13 cellular contexts compared by ENCODE assay signal in the genomic region with DNA sequence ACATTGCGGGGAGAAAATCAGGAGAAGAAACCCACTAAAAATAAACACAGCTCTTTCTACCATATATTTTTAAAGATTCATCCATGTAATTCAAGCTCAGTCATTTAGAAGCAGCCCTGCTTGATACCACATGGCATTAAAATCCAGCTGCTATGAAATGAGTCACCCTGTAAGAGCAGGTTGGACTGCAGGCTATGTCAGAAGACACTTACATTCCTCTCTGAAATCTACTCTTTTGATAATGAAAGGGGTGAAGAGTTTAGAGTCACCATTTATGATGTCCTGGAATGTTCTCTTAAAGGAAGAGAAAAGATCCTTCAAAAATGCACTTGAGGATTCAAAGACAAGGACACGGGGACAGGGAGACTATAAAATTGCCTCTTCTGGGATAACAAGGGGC.
DNase-seq lines count a peak whose midpoint lies in the region; ATAC-seq, FAIRE-seq and TF ChIP-seq lines count a peak whose summit lies in the region.
"Had no signal": no experiment of that assay in that cellular context is flagged by ENCODE, and none has a peak within 500 bp of the region (broad histone marks: within the 10 kb centered on the region; RNA-seq: fewer than 3 reads in every experiment).

No MANE protein-coding gene starts in this region.

- H3K27me3 Mint-ChIP-seq in activated T-helper 2 cell treated with anti-CD3 and anti-CD28 coated beads, Interferon-gamma antibody, Interleukin-2, Interleukin-4, amounts not matched to agents 10 μg/mL and 5 μg/mL and 100 μg/mL, durations not matched to agents 14 hours and 24 hours and 36 hours (ENCODE audit: low read depth) = no peaks in the 10 kb centered on the region

- no peak overlapping the region for H3K4me2 ChIP-seq in fibroblast of lung (ENCODE audit: extremely low read depth, insufficient read depth, low read length)

- H4K20me1 ChIP-seq in fibroblast of lung (ENCODE audit: control insufficient read depth, extremely low read depth, insufficient read depth, low read length) = no peaks in the 10 kb centered on the region

- H3K4me3 ChIP-seq in BJ (ENCODE audit: low read depth, low read length) (no peak overlapping the region), fibroblast of lung (replicated peaks in 1 of 4; ENCODE audit: control extremely low read depth in 1 of 4, insufficient read depth in 1 of 4, low read depth in 3 of 4, low read length in 4 of 4) (no peak overlapping the region), pancreas (no peak overlapping the region)
- H3K4me3 ChIP-seq: gastrocnemius medialis had no signal

- H3K36me3 ChIP-seq in BJ (ENCODE audit: control insufficient read depth, insufficient read depth, low read length) (no peaks in the 10 kb centered on the region), fibroblast of lung (ENCODE audit: control insufficient read depth, insufficient read depth, low read length) (no peaks in the 10 kb centered on the region), pancreas (no peaks in the 10 kb centered on the region)
- H3K36me3 ChIP-seq: gastrocnemius medialis had no signal

- 82 to 85% methylated on average over 2 of the region's 2 CpGs for WGBS in pancreas, 2 donors

- no peaks in the 10 kb centered on the region for H3K36me3 Mint-ChIP-seq in activated T-helper 2 cell treated with anti-CD3 and anti-CD28 coated beads, Interferon-gamma antibody, Interleukin-2, Interleukin-4, amounts not matched to agents 10 μg/mL and 5 μg/mL and 100 μg/mL, durations not matched to agents 14 hours and 24 hours and 36 hours (ENCODE audit: low read depth)

- peaks cover 6% of the 10 kb centered on the region for H3K4me1 ChIP-seq in fibroblast of lung (ENCODE audit: control insufficient read depth, extremely low read depth, insufficient read depth, low read length)
- H3K4me1 ChIP-seq in pancreas = peaks cover 0 to 10% (median 5%) of the 10 kb centered on the region in 3 donors
- H3K4me1 ChIP-seq: gastrocnemius medialis had no signal

- no peak for FAIRE-seq in pancreas (lab: Jason Lieb, UNC)

- DNase-seq in BJ (ENCODE audit: low read depth) = peak; percentile 79
- peak; percentile 31 for DNase-seq in RPMI8226
- DNase-seq in fibroblast of lung (ENCODE audit: low read depth in 2 of 2) = peak; percentile 78 to 94
- no peak for DNase-seq in pancreas
- no peak for DNase-seq in activated T-helper 2 cell treated with anti-CD3 and anti-CD28 coated beads, Interferon-gamma antibody, Interleukin-2, Interleukin-4, amounts not matched to agents 10 μg/mL and 5 μg/mL and 100 μg/mL, durations not matched to agents 14 hours and 24 hours and 36 hours (ENCODE audit: low spot score)
- no peak for DNase-seq in NCI-H1105 treated with DMSO at 0.1 percent for 48 hours (lab: John Stamatoyannopoulos, UW)
- no peak for DNase-seq in DMS114 treated with DMSO at 0.1 percent for 48 hours (lab: John Stamatoyannopoulos, UW; ENCODE audit: unreplicated experiment)
- DNase-seq: activated gamma-delta T cell treated with Interleukin-2 at 50 U/mL for 16 hours; gastrocnemius medialis; natural killer cell; NK-92 treated with Interleukin-12 subunit alpha and Interleukin-12 subunit beta, amount 100 ng/mL, for 24 hours had no signal

- H3K9ac ChIP-seq in fibroblast of lung (ENCODE audit: insufficient read depth, low read length) = no peak overlapping the region

- peaks cover 24% of the 10 kb centered on the region for H3K9me3 Mint-ChIP-seq in activated T-helper 2 cell treated with anti-CD3 and anti-CD28 coated beads, Interferon-gamma antibody, Interleukin-2, Interleukin-4, amounts not matched to agents 10 μg/mL and 5 μg/mL and 100 μg/mL, durations not matched to agents 14 hours and 24 hours and 36 hours

- H3K4me3 Mint-ChIP-seq in activated T-helper 2 cell treated with anti-CD3 and anti-CD28 coated beads, Interferon-gamma antibody, Interleukin-2, Interleukin-4, amounts not matched to agents 10 μg/mL and 5 μg/mL and 100 μg/mL, durations not matched to agents 14 hours and 24 hours and 36 hours (ENCODE audit: low read depth) = no peak overlapping the region
- H3K4me3 Mint-ChIP-seq: IgD-negative memory B cell, natural killer cell had no signal

- no peak overlapping the region for H3K27ac Mint-ChIP-seq in activated T-helper 2 cell treated with anti-CD3 and anti-CD28 coated beads, Interferon-gamma antibody, Interleukin-2, Interleukin-4, amounts not matched to agents 10 μg/mL and 5 μg/mL and 100 μg/mL, durations not matched to agents 14 hours and 24 hours and 36 hours
- H3K27ac Mint-ChIP-seq: IgD-negative memory B cell, natural killer cell had no signal

- CTCF ChIA-PET in BJ (lab: Yijun Ruan, JAX) = interaction anchor here (0.6 to 1.1 kb wide), 6 partner anchors 10 to 382 kb away, joined by 3 to 5 read pairs (median 3); no protein-coding TSS in a partner anchor

- H3K79me2 ChIP-seq in fibroblast of lung (ENCODE audit: control insufficient read depth, insufficient read depth, low read length) = no peaks in the 10 kb centered on the region

- ATAC-seq in pancreas (peak in 3 of 4 donors; percentile 64 to 72 (median 72)), HG03025 (IDR thresholded peaks at IDR 0.05; ENCODE audit: low FRiP score, unreplicated experiment) (no peak)
- ATAC-seq: natural killer cell had no signal

- no peaks in the 10 kb centered on the region for H3K4me1 Mint-ChIP-seq in activated T-helper 2 cell treated with anti-CD3 and anti-CD28 coated beads, Interferon-gamma antibody, Interleukin-2, Interleukin-4, amounts not matched to agents 10 μg/mL and 5 μg/mL and 100 μg/mL, durations not matched to agents 14 hours and 24 hours and 36 hours (ENCODE audit: low read depth)
- H3K4me1 Mint-ChIP-seq: natural killer cell had no signal

- POLR2A ChIA-PET in BJ (lab: Charles Lee) = interaction anchor here (0.5 kb wide), 1 partner anchor 149 kb away, joined by 4 read pairs; no protein-coding TSS in a partner anchor

- no peaks in the 10 kb centered on the region for H3K27me3 ChIP-seq in BJ (ENCODE audit: control insufficient read depth, insufficient read depth, low read length)
- no peaks in the 10 kb centered on the region for H3K27me3 ChIP-seq in fibroblast of lung (ENCODE audit: control insufficient read depth, insufficient read depth, low read length)
- H3K27me3 ChIP-seq in pancreas = no peaks in the 10 kb centered on the region
- H3K27me3 ChIP-seq: gastrocnemius medialis had no signal

- no peak overlapping the region for H3K27ac ChIP-seq in fibroblast of lung (ENCODE audit: insufficient read depth, low read length)
- peak overlapping the region in 2 of 4 donors; percentile 42 to 50 for H3K27ac ChIP-seq in pancreas
- H3K27ac ChIP-seq: gastrocnemius medialis had no signal

- TF ChIP-seq CTCF in BJ (IDR thresholded peaks at IDR 0.05; ENCODE audit: insufficient read depth, low read depth, low read length) (no peak), fibroblast of lung (conservative IDR thresholded peaks at IDR 0.05 in 1 of 2, IDR thresholded peaks at IDR 0.05 in 1 of 2; ENCODE audit: low read depth in 1 of 2, low read length in 2 of 2) (no peak), pancreas (IDR thresholded peaks at IDR 0.05) (no peak)

- no peak overlapping the region for H2AFZ ChIP-seq in fibroblast of lung (ENCODE audit: low read length)

- H3K9me3 ChIP-seq in fibroblast of lung (ENCODE audit: control insufficient read depth, insufficient read depth, low read depth, low read length) (no peaks in the 10 kb centered on the region), pancreas (no peaks in the 10 kb centered on the region)
- H3K9me3 ChIP-seq: gastrocnemius medialis had no signal

- intact Hi-C loops in pancreas (cut with DNase I) = no loop called here
- intact Hi-C loops in activated T-helper 2 cell treated with anti-CD3 and anti-CD28 coated beads, Interferon-gamma antibody, Interleukin-2, Interleukin-4, amounts not matched to agents 10 μg/mL and 5 μg/mL and 100 μg/mL, durations not matched to agents 14 hours and 24 hours and 36 hours (cut with micrococcal nuclease) = no loop called here

Comparison
In these comparisons a context has a peak if more than half of its experiments do, and no peak if none do; other contexts are left out.
1. DNase-seq: peak in BJ (single experiment), RPMI8226 (single experiment) and fibroblast of lung (2 of 2); none in pancreas (0 of 6), activated T-helper 2 cell treated with anti-CD3 and anti-CD28 coated beads, Interferon-gamma antibody, Interleukin-2, Interleukin-4, amounts not matched to agents 10 μg/mL and 5 μg/mL and 100 μg/mL, durations not matched to agents 14 hours and 24 hours and 36 hours (single experiment), NCI-H1105 treated with DMSO at 0.1 percent for 48 hours (single experiment) and DMS114 treated with DMSO at 0.1 percent for 48 hours (single experiment).